In the genomic region with DNA sequence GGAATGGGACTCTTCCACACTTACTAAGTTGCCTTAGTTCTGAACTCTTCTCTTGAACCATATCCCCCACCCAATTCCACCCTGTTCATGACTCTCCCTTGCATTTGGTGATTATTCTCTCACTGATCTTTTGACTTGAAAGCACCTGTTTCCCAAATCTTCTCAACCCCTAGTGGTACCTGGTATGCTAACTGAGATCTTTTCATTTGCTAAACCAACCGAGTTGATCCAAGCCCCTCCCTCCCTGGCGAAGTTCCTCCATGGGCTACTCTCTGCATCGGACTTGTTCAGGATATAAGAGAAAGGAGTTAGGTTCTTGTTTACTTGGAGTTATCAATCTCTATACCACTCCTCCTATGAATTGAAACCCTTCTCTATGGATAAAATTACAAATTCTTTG, we compare ENCODE assay signal across 19 cellular contexts.
DNase-seq lines count a peak whose midpoint lies in the region; ATAC-seq and TF ChIP-seq lines count a peak whose summit lies in the region.
"Had no signal": no experiment of that assay in that cellular context is flagged by ENCODE, and none has a peak within 500 bp of the region (broad histone marks: within the 10 kb centered on the region; RNA-seq: fewer than 3 reads in every experiment).

No MANE protein-coding gene starts in this region.

- H3K27ac ChIP-seq in ovary, result no peak overlapping the region
- no peak overlapping the region for H3K27ac ChIP-seq in right cardiac atrium (ENCODE audit: low read length)
- H3K27ac ChIP-seq: GM23248 had no signal

- CTCF ChIA-PET in WTC11 (lab: Charles Lee), result no interaction called here

- no peaks in the 10 kb centered on the region for H3K36me3 ChIP-seq in ovary
- H3K36me3 ChIP-seq: BE2C, HAP-1 had no signal

- no peak overlapping the region for H3K4me3 ChIP-seq in ovary
- no peak overlapping the region for H3K4me3 ChIP-seq in right cardiac atrium (ENCODE audit: low read length)
- H3K4me3 ChIP-seq: GM23248, HAP-1, K562 had no signal

- peaks cover 37% of the 10 kb centered on the region for H3K4me1 Mint-ChIP-seq in WTC11
- H3K4me1 Mint-ChIP-seq: CD4-positive, CD25-positive, alpha-beta regulatory T cell; CD8-positive, alpha-beta memory T cell had no signal

- POLR2A ChIA-PET in WTC11 (lab: Charles Lee), result no interaction called here

- no peak for TF ChIP-seq POLR2A in ovary (IDR thresholded peaks at IDR 0.05)

- 50 to 61% (median 54%) methylated on average over 3 of the region's 3 CpGs for WGBS in ovary, 3 donors
- 58% methylated on average over 3 of the region's 3 CpGs for WGBS in right cardiac atrium

- no peak overlapping the region for H3K4me3 Mint-ChIP-seq in WTC11
- H3K4me3 Mint-ChIP-seq: CD8-positive, alpha-beta memory T cell had no signal

- TF ChIP-seq CTCF in WTC11 (IDR thresholded peaks at IDR 0.05) (no peak), ovary (IDR thresholded peaks at IDR 0.05) (no peak)

- intact Hi-C loops in ovary (cut with DNase I) (no loop called here), right cardiac atrium (cut with DNase I) (no loop called here)

- H3K27me3 ChIP-seq in ovary (no peaks in the 10 kb centered on the region), right cardiac atrium (ENCODE audit: control insufficient read depth, insufficient read depth) (no peaks in the 10 kb centered on the region)
- H3K27me3 ChIP-seq: BE2C had no signal

- no peaks in the 10 kb centered on the region for H3K36me3 Mint-ChIP-seq in WTC11
- H3K36me3 Mint-ChIP-seq: CD4-positive, CD25-positive, alpha-beta regulatory T cell; CD8-positive, alpha-beta memory T cell had no signal

- H3K4me1 ChIP-seq in ovary (ENCODE audit: insufficient read depth) (no peaks in the 10 kb centered on the region), right cardiac atrium (ENCODE audit: control insufficient read depth, insufficient read depth, low read length) (no peaks in the 10 kb centered on the region)
- H3K4me1 ChIP-seq: BE2C, HAP-1 had no signal

- H3K27ac Mint-ChIP-seq in WTC11, result no peak overlapping the region
- H3K27ac Mint-ChIP-seq: CD4-positive, CD25-positive, alpha-beta regulatory T cell; CD8-positive, alpha-beta memory T cell had no signal

- ATAC-seq in WTC11 (peak; percentile 99), right cardiac atrium (no peak)
- ATAC-seq: K562 had no signal

- H3K27me3 Mint-ChIP-seq in WTC11 (ENCODE audit: low read depth), result peaks cover 4% of the 10 kb centered on the region
- H3K27me3 Mint-ChIP-seq: CD4-positive, CD25-positive, alpha-beta regulatory T cell; CD8-positive, alpha-beta memory T cell had no signal

- H3K9me3 ChIP-seq in ovary (no peaks in the 10 kb centered on the region), right cardiac atrium (ENCODE audit: control insufficient read depth, low read length) (no peaks in the 10 kb centered on the region)
- H3K9me3 ChIP-seq: BE2C, HAP-1 had no signal

- no peaks in the 10 kb centered on the region for H3K9me3 Mint-ChIP-seq in WTC11

- no peak for TF ChIP-seq EP300 in ovary (IDR thresholded peaks at IDR 0.05)

- peak; percentile 46 for DNase-seq in WTC11 (ENCODE audit: low spot score)
- peak; percentile 23 for DNase-seq in iPS DF 19.7 (ENCODE audit: low read depth, low spot score)
- DNase-seq in iPS-NIHi7 (ENCODE audit: extremely low spot score), result peak; percentile 64
- no peak for DNase-seq in stimulated activated CD8-positive, alpha-beta memory T cell treated with anti-CD3 and anti-CD28 coated beads, Interleukin-4, amount 100 ng/mL, for 48 hours
- DNase-seq in ovary, result no peak
- DNase-seq in right cardiac atrium, result no peak
- DNase-seq in NCI-H146 treated with DMSO at 0.1 percent for 48 hours (lab: John Stamatoyannopoulos, UW; ENCODE audit: unreplicated experiment), result no peak
- DNase-seq: ACHN; BE2C; C1 segment of cervical spinal cord; CD4-positive, CD25-positive, alpha-beta regulatory T cell; CD8-positive, alpha-beta memory T cell; COR-L47; DMS 273 treated with DMSO at 0.1 percent for 48 hours; DMS53; GM23248; IMR-90 had no signal

TF ChIP-seq in WTC11, 78 proteins besides CTCF, POLR2A, EP300 and RAD21 (continues in another document):
- TF ChIP-seq, protein P1, sequence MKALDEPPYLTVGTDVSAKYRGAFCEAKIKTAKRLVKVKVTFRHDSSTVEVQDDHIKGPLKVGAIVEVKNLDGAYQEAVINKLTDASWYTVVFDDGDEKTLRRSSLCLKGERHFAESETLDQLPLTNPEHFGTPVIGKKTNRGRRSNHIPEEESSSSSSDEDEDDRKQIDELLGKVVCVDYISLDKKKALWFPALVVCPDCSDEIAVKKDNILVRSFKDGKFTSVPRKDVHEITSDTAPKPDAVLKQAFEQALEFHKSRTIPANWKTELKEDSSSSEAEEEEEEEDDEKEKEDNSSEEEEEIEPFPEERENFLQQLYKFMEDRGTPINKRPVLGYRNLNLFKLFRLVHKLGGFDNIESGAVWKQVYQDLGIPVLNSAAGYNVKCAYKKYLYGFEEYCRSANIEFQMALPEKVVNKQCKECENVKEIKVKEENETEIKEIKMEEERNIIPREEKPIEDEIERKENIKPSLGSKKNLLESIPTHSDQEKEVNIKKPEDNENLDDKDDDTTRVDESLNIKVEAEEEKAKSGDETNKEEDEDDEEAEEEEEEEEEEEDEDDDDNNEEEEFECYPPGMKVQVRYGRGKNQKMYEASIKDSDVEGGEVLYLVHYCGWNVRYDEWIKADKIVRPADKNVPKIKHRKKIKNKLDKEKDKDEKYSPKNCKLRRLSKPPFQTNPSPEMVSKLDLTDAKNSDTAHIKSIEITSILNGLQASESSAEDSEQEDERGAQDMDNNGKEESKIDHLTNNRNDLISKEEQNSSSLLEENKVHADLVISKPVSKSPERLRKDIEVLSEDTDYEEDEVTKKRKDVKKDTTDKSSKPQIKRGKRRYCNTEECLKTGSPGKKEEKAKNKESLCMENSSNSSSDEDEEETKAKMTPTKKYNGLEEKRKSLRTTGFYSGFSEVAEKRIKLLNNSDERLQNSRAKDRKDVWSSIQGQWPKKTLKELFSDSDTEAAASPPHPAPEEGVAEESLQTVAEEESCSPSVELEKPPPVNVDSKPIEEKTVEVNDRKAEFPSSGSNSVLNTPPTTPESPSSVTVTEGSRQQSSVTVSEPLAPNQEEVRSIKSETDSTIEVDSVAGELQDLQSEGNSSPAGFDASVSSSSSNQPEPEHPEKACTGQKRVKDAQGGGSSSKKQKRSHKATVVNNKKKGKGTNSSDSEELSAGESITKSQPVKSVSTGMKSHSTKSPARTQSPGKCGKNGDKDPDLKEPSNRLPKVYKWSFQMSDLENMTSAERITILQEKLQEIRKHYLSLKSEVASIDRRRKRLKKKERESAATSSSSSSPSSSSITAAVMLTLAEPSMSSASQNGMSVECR (CRISPR knock-in tag; IDR thresholded peaks at IDR 0.05; ENCODE audit: borderline replicate concordance), result no peak
- TF ChIP-seq, protein P2, sequence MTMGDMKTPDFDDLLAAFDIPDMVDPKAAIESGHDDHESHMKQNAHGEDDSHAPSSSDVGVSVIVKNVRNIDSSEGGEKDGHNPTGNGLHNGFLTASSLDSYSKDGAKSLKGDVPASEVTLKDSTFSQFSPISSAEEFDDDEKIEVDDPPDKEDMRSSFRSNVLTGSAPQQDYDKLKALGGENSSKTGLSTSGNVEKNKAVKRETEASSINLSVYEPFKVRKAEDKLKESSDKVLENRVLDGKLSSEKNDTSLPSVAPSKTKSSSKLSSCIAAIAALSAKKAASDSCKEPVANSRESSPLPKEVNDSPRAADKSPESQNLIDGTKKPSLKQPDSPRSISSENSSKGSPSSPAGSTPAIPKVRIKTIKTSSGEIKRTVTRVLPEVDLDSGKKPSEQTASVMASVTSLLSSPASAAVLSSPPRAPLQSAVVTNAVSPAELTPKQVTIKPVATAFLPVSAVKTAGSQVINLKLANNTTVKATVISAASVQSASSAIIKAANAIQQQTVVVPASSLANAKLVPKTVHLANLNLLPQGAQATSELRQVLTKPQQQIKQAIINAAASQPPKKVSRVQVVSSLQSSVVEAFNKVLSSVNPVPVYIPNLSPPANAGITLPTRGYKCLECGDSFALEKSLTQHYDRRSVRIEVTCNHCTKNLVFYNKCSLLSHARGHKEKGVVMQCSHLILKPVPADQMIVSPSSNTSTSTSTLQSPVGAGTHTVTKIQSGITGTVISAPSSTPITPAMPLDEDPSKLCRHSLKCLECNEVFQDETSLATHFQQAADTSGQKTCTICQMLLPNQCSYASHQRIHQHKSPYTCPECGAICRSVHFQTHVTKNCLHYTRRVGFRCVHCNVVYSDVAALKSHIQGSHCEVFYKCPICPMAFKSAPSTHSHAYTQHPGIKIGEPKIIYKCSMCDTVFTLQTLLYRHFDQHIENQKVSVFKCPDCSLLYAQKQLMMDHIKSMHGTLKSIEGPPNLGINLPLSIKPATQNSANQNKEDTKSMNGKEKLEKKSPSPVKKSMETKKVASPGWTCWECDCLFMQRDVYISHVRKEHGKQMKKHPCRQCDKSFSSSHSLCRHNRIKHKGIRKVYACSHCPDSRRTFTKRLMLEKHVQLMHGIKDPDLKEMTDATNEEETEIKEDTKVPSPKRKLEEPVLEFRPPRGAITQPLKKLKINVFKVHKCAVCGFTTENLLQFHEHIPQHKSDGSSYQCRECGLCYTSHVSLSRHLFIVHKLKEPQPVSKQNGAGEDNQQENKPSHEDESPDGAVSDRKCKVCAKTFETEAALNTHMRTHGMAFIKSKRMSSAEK (CRISPR knock-in tag; IDR thresholded peaks at IDR 0.05; ENCODE audit: borderline replicate concordance), result no peak
- TF ChIP-seq, protein P3, sequence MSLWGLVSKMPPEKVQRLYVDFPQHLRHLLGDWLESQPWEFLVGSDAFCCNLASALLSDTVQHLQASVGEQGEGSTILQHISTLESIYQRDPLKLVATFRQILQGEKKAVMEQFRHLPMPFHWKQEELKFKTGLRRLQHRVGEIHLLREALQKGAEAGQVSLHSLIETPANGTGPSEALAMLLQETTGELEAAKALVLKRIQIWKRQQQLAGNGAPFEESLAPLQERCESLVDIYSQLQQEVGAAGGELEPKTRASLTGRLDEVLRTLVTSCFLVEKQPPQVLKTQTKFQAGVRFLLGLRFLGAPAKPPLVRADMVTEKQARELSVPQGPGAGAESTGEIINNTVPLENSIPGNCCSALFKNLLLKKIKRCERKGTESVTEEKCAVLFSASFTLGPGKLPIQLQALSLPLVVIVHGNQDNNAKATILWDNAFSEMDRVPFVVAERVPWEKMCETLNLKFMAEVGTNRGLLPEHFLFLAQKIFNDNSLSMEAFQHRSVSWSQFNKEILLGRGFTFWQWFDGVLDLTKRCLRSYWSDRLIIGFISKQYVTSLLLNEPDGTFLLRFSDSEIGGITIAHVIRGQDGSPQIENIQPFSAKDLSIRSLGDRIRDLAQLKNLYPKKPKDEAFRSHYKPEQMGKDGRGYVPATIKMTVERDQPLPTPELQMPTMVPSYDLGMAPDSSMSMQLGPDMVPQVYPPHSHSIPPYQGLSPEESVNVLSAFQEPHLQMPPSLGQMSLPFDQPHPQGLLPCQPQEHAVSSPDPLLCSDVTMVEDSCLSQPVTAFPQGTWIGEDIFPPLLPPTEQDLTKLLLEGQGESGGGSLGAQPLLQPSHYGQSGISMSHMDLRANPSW (CRISPR knock-in tag; conservative IDR thresholded peaks at IDR 0.05; ENCODE audit: low read depth), result no peak
- TF ChIP-seq NFYB (CRISPR knock-in tag; conservative IDR thresholded peaks at IDR 0.05; ENCODE audit: low read depth) (no peak), NFE2L1 (CRISPR knock-in tag; IDR thresholded peaks at IDR 0.05) (no peak)

Comparison
In these comparisons a context has a peak if more than half of its experiments do, and no peak if none do; other contexts are left out.
1. DNase-seq: peak in WTC11 (single experiment), iPS DF 19.7 (single experiment) and iPS-NIHi7 (single experiment); none in stimulated activated CD8-positive, alpha-beta memory T cell treated with anti-CD3 and anti-CD28 coated beads, Interleukin-4, amount 100 ng/mL, for 48 hours (single experiment), ovary (0 of 5), right cardiac atrium (0 of 3) and NCI-H146 treated with DMSO at 0.1 percent for 48 hours (single experiment).